ENCODE assay signal across 16 cellular contexts in genomic region chr6:44407951-44408670, GRCh38. TPM values are rescaled to one million over a fixed set of nuclear protein-coding genes. Genes with fewer than 3 reads are reported as not detected.
DNase-seq lines count a peak whose midpoint lies in the region; ATAC-seq and TF ChIP-seq lines count a peak whose summit lies in the region.
"Had no signal": no experiment of that assay in that cellular context is flagged by ENCODE, and none has a peak within 500 bp of the region (broad histone marks: within the 10 kb centered on the region; RNA-seq: fewer than 3 reads in every experiment).

No MANE protein-coding gene starts in this region.

- H3K4me3 Mint-ChIP-seq in stimulated activated naive CD8-positive, alpha-beta T cell treated with anti-CD3 and anti-CD28 coated beads, Interleukin-15, amount 100 ng/mL, for 72 hours: no peak overlapping the region
- peak overlapping the region; percentile 11 for H3K4me3 Mint-ChIP-seq in activated CD4-positive, alpha-beta memory T cell treated with anti-CD3 and anti-CD28 coated beads, Interleukin-2, amount 10 ng/mL, durations not matched to agents 7 days and 5 days
- no peak overlapping the region for H3K4me3 Mint-ChIP-seq in endothelial cell (ENCODE audit: unreplicated experiment)
- H3K4me3 Mint-ChIP-seq: CD8-positive, alpha-beta T cell had no signal

- H3K9me3 Mint-ChIP-seq in stimulated activated naive CD8-positive, alpha-beta T cell treated with anti-CD3 and anti-CD28 coated beads, Interleukin-15, amount 100 ng/mL, for 72 hours: peaks cover 5 to 9% of the 10 kb centered on the region in 2 donors
- peaks cover 11% of the 10 kb centered on the region for H3K9me3 Mint-ChIP-seq in activated CD4-positive, alpha-beta memory T cell treated with anti-CD3 and anti-CD28 coated beads, Interleukin-2, amount 10 ng/mL, durations not matched to agents 7 days and 5 days
- no peaks in the 10 kb centered on the region for H3K9me3 Mint-ChIP-seq in endothelial cell (ENCODE audit: unreplicated experiment)
- H3K9me3 Mint-ChIP-seq: CD8-positive, alpha-beta T cell had no signal

- H3K4me1 Mint-ChIP-seq in stimulated activated naive CD8-positive, alpha-beta T cell treated with anti-CD3 and anti-CD28 coated beads, Interleukin-15, amount 100 ng/mL, for 72 hours: peaks cover 34% of the 10 kb centered on the region
- peaks cover 22% of the 10 kb centered on the region for H3K4me1 Mint-ChIP-seq in activated CD4-positive, alpha-beta memory T cell treated with anti-CD3 and anti-CD28 coated beads, Interleukin-2, amount 10 ng/mL, durations not matched to agents 7 days and 5 days
- peaks cover 8% of the 10 kb centered on the region for H3K4me1 Mint-ChIP-seq in endothelial cell (ENCODE audit: unreplicated experiment)

- H3K27me3 Mint-ChIP-seq in stimulated activated naive CD8-positive, alpha-beta T cell treated with anti-CD3 and anti-CD28 coated beads, Interleukin-15, amount 100 ng/mL, for 72 hours: no peaks in the 10 kb centered on the region
- no peaks in the 10 kb centered on the region for H3K27me3 Mint-ChIP-seq in activated CD4-positive, alpha-beta memory T cell treated with anti-CD3 and anti-CD28 coated beads, Interleukin-2, amount 10 ng/mL, durations not matched to agents 7 days and 5 days
- H3K27me3 Mint-ChIP-seq in endothelial cell (ENCODE audit: unreplicated experiment): peaks cover 2% of the 10 kb centered on the region

- ATAC-seq in stimulated activated naive CD8-positive, alpha-beta T cell treated with anti-CD3 and anti-CD28 coated beads, Interleukin-15, Interleukin-2, amounts not matched to agents 100 U/mL and 50 U/mL, for 24 hours: peak; percentile 43
- ATAC-seq in stimulated activated naive CD8-positive, alpha-beta T cell treated with anti-CD3 and anti-CD28 coated beads, Interleukin-15, amount 100 ng/mL, for 72 hours: no peak
- no peak for ATAC-seq in GM21576 (IDR thresholded peaks at IDR 0.05; ENCODE audit: unreplicated experiment)
- no peak for ATAC-seq in HG02798 (IDR thresholded peaks at IDR 0.05; ENCODE audit: poor library complexity, unreplicated experiment)
- ATAC-seq: CD8-positive, alpha-beta T cell; HCT116 had no signal

- POLR2A ChIA-PET in activated CD4-positive, alpha-beta memory T cell treated with anti-CD3 and anti-CD28 coated beads, Interleukin-2, amount 10 ng/mL, durations not matched to agents 7 days and 5 days (lab: Charles Lee): interaction anchor here (1.5 kb wide), 1 partner anchor 20 kb away, joined by 7 read pairs; the partner anchor contains the start of gene CDC5L

- H3K27ac Mint-ChIP-seq in stimulated activated naive CD8-positive, alpha-beta T cell treated with anti-CD3 and anti-CD28 coated beads, Interleukin-15, amount 100 ng/mL, for 72 hours: peak overlapping the region in 1 of 2 donors; percentile 48
- no peak overlapping the region for H3K27ac Mint-ChIP-seq in activated CD4-positive, alpha-beta memory T cell treated with anti-CD3 and anti-CD28 coated beads, Interleukin-2, amount 10 ng/mL, durations not matched to agents 7 days and 5 days
- H3K27ac Mint-ChIP-seq in endothelial cell (ENCODE audit: unreplicated experiment): peak overlapping the region; percentile 27
- H3K27ac Mint-ChIP-seq: CD8-positive, alpha-beta T cell had no signal

- CTCF ChIA-PET in activated CD4-positive, alpha-beta memory T cell treated with anti-CD3 and anti-CD28 coated beads, Interleukin-2, amount 10 ng/mL, durations not matched to agents 7 days and 5 days (lab: Charles Lee): interaction anchor here (0.7 to 1.2 kb wide), 2 partner anchors 17 to 20 kb away, joined by 4 read pairs; no protein-coding TSS in a partner anchor

- TF ChIP-seq CTCF in endothelial cell (IDR thresholded peaks at IDR 0.05; ENCODE audit: unreplicated experiment): no peak

- no peak for DNase-seq in stimulated activated naive CD8-positive, alpha-beta T cell treated with anti-CD3 and anti-CD28 coated beads, Interleukin-15, Interleukin-2, amounts not matched to agents 100 U/mL and 50 U/mL, for 24 hours
- DNase-seq in stimulated activated naive CD8-positive, alpha-beta T cell treated with anti-CD3 and anti-CD28 coated beads, Interleukin-15, amount 100 ng/mL, for 72 hours: no peak
- no peak for DNase-seq in activated CD4-positive, alpha-beta memory T cell treated with anti-CD3 and anti-CD28 coated beads, Interleukin-2, amount 10 ng/mL, durations not matched to agents 7 days and 5 days
- no peak for DNase-seq in endothelial cell (ENCODE audit: low spot score)
- no peak for DNase-seq in NCI-H69 (lab: John Stamatoyannopoulos, UW)
- DNase-seq: BE2C; CD8-positive, alpha-beta T cell; DMS79 treated with DMSO at 0.1 percent for 48 hours; GM23248; NCI-H1105 treated with DMSO at 0.1 percent for 48 hours; NCI-H1694 treated with DMSO at 0.1 percent for 48 hours; NCI-H526 treated with DMSO at 0.1 percent for 48 hours; Right ventricle myocardium superior had no signal

- H3K36me3 Mint-ChIP-seq in activated CD4-positive, alpha-beta memory T cell treated with anti-CD3 and anti-CD28 coated beads, Interleukin-2, amount 10 ng/mL, durations not matched to agents 7 days and 5 days (ENCODE audit: low read depth): peaks cover 84% of the 10 kb centered on the region
- H3K36me3 Mint-ChIP-seq in endothelial cell (ENCODE audit: low read depth, unreplicated experiment): peaks cover 36% of the 10 kb centered on the region

RNA-seq across cellular contexts. Expression of gene CDC5L, which starts 20.6 kb away (rescaled TPM):
- 10 to 100 TPM; 23.8 to 24.2 TPM for total RNA-seq in activated CD4-positive, alpha-beta memory T cell treated with anti-CD3 and anti-CD28 coated beads, Interleukin-2, amount 10 ng/mL, durations not matched to agents 7 days and 5 days
- 17.3 TPM for total RNA-seq in endothelial cell (ENCODE audit: unreplicated experiment)
